32 cellular contexts compared by ENCODE assay signal in genomic region chr4:66023061-66023460, GRCh38.
"Had no signal": no experiment of that assay in that cellular context is flagged by ENCODE, and none has a peak within 500 bp of the region (broad histone marks: within the 10 kb centered on the region; RNA-seq: fewer than 3 reads in every experiment).

No MANE protein-coding gene starts in this region.

- H3K36me3 Mint-ChIP-seq: activated CD4-positive, alpha-beta memory T cell treated with anti-CD3 and anti-CD28 coated beads for 36 hours; activated CD8-positive, alpha-beta memory T cell treated with anti-CD3 and anti-CD28 coated beads, Interleukin-2, amount 10 ng/mL, durations not matched to agents 7 days and 5 days; activated naive CD4-positive, alpha-beta T cell treated with anti-CD3 and anti-CD28 coated beads, Interleukin-2, amount 10 ng/mL, durations not matched to agents 7 days and 5 days; activated naive CD4-positive, alpha-beta T cell treated with anti-CD3 and anti-CD28 coated beads, Interleukin-2, amount 50 U/mL, for 72 hours; activated naive CD8-positive, alpha-beta T cell treated with anti-CD3 and anti-CD28 coated beads, Interleukin-2, amount 10 ng/mL, durations not matched to agents 7 days and 5 days had no signal

- H3K36me3 ChIP-seq: ascending aorta, brain microvascular endothelial cell, gastroesophageal sphincter, heart right ventricle had no signal

- H3K9me3 ChIP-seq: ascending aorta, gastroesophageal sphincter had no signal

- ATAC-seq: activated CD4-positive, alpha-beta T cell treated with anti-CD3 and anti-CD28 coated beads for 36 hours; activated CD8-positive, alpha-beta memory T cell treated with anti-CD3 and anti-CD28 coated beads, Interleukin-2, amount 10 ng/mL, durations not matched to agents 7 days and 5 days; activated CD8-positive, alpha-beta T cell treated with anti-CD3 and anti-CD28 coated beads, Interleukin-2, amount 10 ng/mL, durations not matched to agents 7 days and 5 days; activated naive CD4-positive, alpha-beta T cell treated with anti-CD3 and anti-CD28 coated beads, Interleukin-2, amount 50 U/mL, for 72 hours; esophagus mucosa; foreskin keratinocyte; gastroesophageal sphincter; heart right ventricle had no signal

- H3K79me2 ChIP-seq: hepatocyte had no signal

- H3K4me1 ChIP-seq: ascending aorta, foreskin keratinocyte, gastroesophageal sphincter, heart right ventricle had no signal

- H3K27me3 ChIP-seq: ascending aorta, brain microvascular endothelial cell, dorsolateral prefrontal cortex, foreskin keratinocyte, gastroesophageal sphincter, heart right ventricle, hepatocyte had no signal

- H3K4me1 Mint-ChIP-seq: activated CD4-positive, alpha-beta T cell treated with anti-CD3 and anti-CD28 coated beads for 36 hours; activated CD4-positive, alpha-beta T cell treated with anti-CD3 and anti-CD28 coated beads, Interleukin-2, amount 10 ng/mL, durations not matched to agents 24 days and 14 days; activated CD8-positive, alpha-beta memory T cell treated with anti-CD3 and anti-CD28 coated beads, Interleukin-2, amount 10 ng/mL, durations not matched to agents 7 days and 5 days; activated naive CD4-positive, alpha-beta T cell treated with anti-CD3 and anti-CD28 coated beads, Interleukin-2, amount 10 ng/mL, durations not matched to agents 7 days and 5 days; activated naive CD8-positive, alpha-beta T cell treated with anti-CD3 and anti-CD28 coated beads, Interleukin-2, amount 10 ng/mL, durations not matched to agents 7 days and 5 days; central memory CD8-positive, alpha-beta T cell; endodermal cell had no signal

- H3K27ac ChIP-seq: ascending aorta, brain microvascular endothelial cell, coronary artery, dorsolateral prefrontal cortex, foreskin keratinocyte, gastroesophageal sphincter, heart right ventricle, hepatocyte had no signal

- FAIRE-seq: bronchial epithelial cell had no signal

- H3K27ac Mint-ChIP-seq: activated CD4-positive, alpha-beta memory T cell treated with anti-CD3 and anti-CD28 coated beads for 36 hours; activated CD4-positive, alpha-beta T cell treated with anti-CD3 and anti-CD28 coated beads for 36 hours; activated CD4-positive, alpha-beta T cell treated with anti-CD3 and anti-CD28 coated beads, Interleukin-2, amount 10 ng/mL, durations not matched to agents 24 days and 14 days; activated CD8-positive, alpha-beta memory T cell treated with anti-CD3 and anti-CD28 coated beads, Interleukin-2, amount 10 ng/mL, durations not matched to agents 7 days and 5 days; activated CD8-positive, alpha-beta T cell treated with anti-CD3 and anti-CD28 coated beads, Interleukin-2, amount 10 ng/mL, durations not matched to agents 7 days and 5 days; activated naive CD4-positive, alpha-beta T cell treated with anti-CD3 and anti-CD28 coated beads, Interleukin-2, amount 10 ng/mL, durations not matched to agents 7 days and 5 days; activated naive CD4-positive, alpha-beta T cell treated with anti-CD3 and anti-CD28 coated beads, Interleukin-2, amount 50 U/mL, for 72 hours; activated naive CD8-positive, alpha-beta T cell treated with anti-CD3 and anti-CD28 coated beads, Interleukin-2, amount 10 ng/mL, durations not matched to agents 7 days and 5 days; activated T-helper 1 cell treated with anti-CD3 and anti-CD28 coated beads, Interleukin-12 subunit alpha, Interleukin-12 subunit beta, Interleukin-2, Interleukin-4 antibody, amounts not matched to agents 30 ng/mL and 10 ng/mL and 1 ng/mL, durations not matched to agents 14 hours and 24 hours and 36 hours; activated T-helper 2 cell treated with anti-CD3 and anti-CD28 coated beads, Interferon-gamma antibody, Interleukin-2, Interleukin-4, amounts not matched to agents 10 μg/mL and 5 μg/mL and 100 μg/mL, durations not matched to agents 14 hours and 24 hours and 36 hours; dendritic cell treated with granulocyte-macrophage colony-stimulating factor and Interleukin-4, amounts not matched to agents 40 ng/mL and 50 ng/mL, for 4 days; endodermal cell had no signal

- H3K4me3 Mint-ChIP-seq: activated CD4-positive, alpha-beta memory T cell treated with anti-CD3 and anti-CD28 coated beads for 36 hours; activated CD4-positive, alpha-beta T cell treated with anti-CD3 and anti-CD28 coated beads for 36 hours; activated CD4-positive, alpha-beta T cell treated with anti-CD3 and anti-CD28 coated beads, Interleukin-2, amount 10 ng/mL, durations not matched to agents 24 days and 14 days; activated CD8-positive, alpha-beta memory T cell treated with anti-CD3 and anti-CD28 coated beads, Interleukin-2, amount 10 ng/mL, durations not matched to agents 7 days and 5 days; activated CD8-positive, alpha-beta T cell treated with anti-CD3 and anti-CD28 coated beads, Interleukin-2, amount 10 ng/mL, durations not matched to agents 7 days and 5 days; activated naive CD4-positive, alpha-beta T cell treated with anti-CD3 and anti-CD28 coated beads, Interleukin-2, amount 10 ng/mL, durations not matched to agents 7 days and 5 days; activated naive CD8-positive, alpha-beta T cell treated with anti-CD3 and anti-CD28 coated beads, Interleukin-2, amount 10 ng/mL, durations not matched to agents 7 days and 5 days; activated T-helper 1 cell treated with anti-CD3 and anti-CD28 coated beads, Interleukin-12 subunit alpha, Interleukin-12 subunit beta, Interleukin-2, Interleukin-4 antibody, amounts not matched to agents 30 ng/mL and 10 ng/mL and 1 ng/mL, durations not matched to agents 14 hours and 24 hours and 36 hours; central memory CD8-positive, alpha-beta T cell; dendritic cell treated with granulocyte-macrophage colony-stimulating factor and Interleukin-4, amounts not matched to agents 40 ng/mL and 50 ng/mL, for 4 days; endodermal cell had no signal

- H3K27me3 Mint-ChIP-seq: activated CD4-positive, alpha-beta memory T cell treated with anti-CD3 and anti-CD28 coated beads for 36 hours; activated CD4-positive, alpha-beta T cell treated with anti-CD3 and anti-CD28 coated beads for 36 hours; activated CD4-positive, alpha-beta T cell treated with anti-CD3 and anti-CD28 coated beads, Interleukin-2, amount 10 ng/mL, durations not matched to agents 24 days and 14 days; activated CD8-positive, alpha-beta memory T cell treated with anti-CD3 and anti-CD28 coated beads, Interleukin-2, amount 10 ng/mL, durations not matched to agents 7 days and 5 days; activated naive CD4-positive, alpha-beta T cell treated with anti-CD3 and anti-CD28 coated beads, Interleukin-2, amount 10 ng/mL, durations not matched to agents 7 days and 5 days; activated naive CD8-positive, alpha-beta T cell treated with anti-CD3 and anti-CD28 coated beads, Interleukin-2, amount 10 ng/mL, durations not matched to agents 7 days and 5 days; central memory CD8-positive, alpha-beta T cell; dendritic cell treated with granulocyte-macrophage colony-stimulating factor and Interleukin-4, amounts not matched to agents 40 ng/mL and 50 ng/mL, for 4 days had no signal

- H3K4me2 ChIP-seq: hepatocyte had no signal

- H3K4me3 ChIP-seq: ascending aorta, coronary artery, dorsolateral prefrontal cortex, gastroesophageal sphincter, heart right ventricle, hepatocyte had no signal

- DNase-seq: activated CD4-positive, alpha-beta memory T cell treated with anti-CD3 and anti-CD28 coated beads for 36 hours; activated CD4-positive, alpha-beta T cell treated with anti-CD3 and anti-CD28 coated beads for 36 hours; activated CD4-positive, alpha-beta T cell treated with anti-CD3 and anti-CD28 coated beads, Interleukin-2, amount 10 ng/mL, durations not matched to agents 24 days and 14 days; activated CD4-positive, CD25-positive, alpha-beta regulatory T cell; activated CD4-positive, CD25-positive, alpha-beta regulatory T cell treated with anti-CD3 and anti-CD28 coated beads, Interleukin-2, amount 50 U/mL, for 72 hours; activated CD8-positive, alpha-beta memory T cell treated with anti-CD3 and anti-CD28 coated beads, Interleukin-2, amount 10 ng/mL, durations not matched to agents 7 days and 5 days; activated CD8-positive, alpha-beta memory T cell treated with anti-CD3 and anti-CD28 coated beads, Interleukin-2, amount 50 U/mL, for 4 hours; activated CD8-positive, alpha-beta T cell treated with anti-CD3 and anti-CD28 coated beads, Interleukin-2, amount 10 ng/mL, durations not matched to agents 7 days and 5 days; activated effector memory CD4-positive, alpha-beta T cell treated with anti-CD3 and anti-CD28 coated beads, Interleukin-2, amount 50 U/mL, for 16 hours; activated naive CD4-positive, alpha-beta T cell; activated naive CD4-positive, alpha-beta T cell treated with anti-CD3 and anti-CD28 coated beads, Interleukin-2, amount 10 ng/mL, durations not matched to agents 7 days and 5 days; activated naive CD8-positive, alpha-beta T cell treated with anti-CD3 and anti-CD28 coated beads, Interleukin-2, amount 10 ng/mL, durations not matched to agents 7 days and 5 days; activated T-cell treated with anti-CD3 and anti-CD28 coated beads, Interleukin-2, amount 50 U/mL, for 1 hour; activated T-cell treated with anti-CD3 and anti-CD28 coated beads, Interleukin-2, amount 50 U/mL, for 48 hours; brain microvascular endothelial cell; dorsolateral prefrontal cortex; effector memory CD4-positive, alpha-beta T cell; endodermal cell; foreskin keratinocyte; heart right ventricle; T-helper 2 cell had no signal

- H2AFZ ChIP-seq: hepatocyte had no signal
